Comparison of ENCODE assay signal across 14 cellular contexts in genomic region chr17:73357318-73357717, GRCh38.
"Had no signal": no experiment of that assay in that cellular context is flagged by ENCODE, and none has a peak within 500 bp of the region (broad histone marks: within the 10 kb centered on the region; RNA-seq: fewer than 3 reads in every experiment).

No MANE protein-coding gene starts in this region.

- H3K27ac Mint-ChIP-seq: activated naive CD8-positive, alpha-beta T cell; mesothelial cell of epicardium; T-helper 2 cell treated with Interferon-gamma antibody and Interleukin-4, amounts not matched to agents 5 μg/mL and 100 μg/mL, for 36 hours had no signal

- H3K4me3 ChIP-seq: lower lobe of right lung, right lobe of liver, spleen had no signal

- H3K27me3 Mint-ChIP-seq: activated naive CD8-positive, alpha-beta T cell; naive B cell; stimulated activated naive B cell treated with anti-CD40 and anti-IgM and Interleukin-4, amounts not matched to agents 10 μg/mL and 1 μg/mL and 100 μg/mL, for 72 hours had no signal

- H3K9me3 ChIP-seq: lower lobe of right lung, right lobe of liver, spleen had no signal

- H3K9me3 Mint-ChIP-seq: mesothelial cell of epicardium; naive B cell; stimulated activated naive B cell treated with anti-CD40 and anti-IgM and Interleukin-4, amounts not matched to agents 10 μg/mL and 1 μg/mL and 100 μg/mL, for 72 hours; T-helper 2 cell treated with Interferon-gamma antibody and Interleukin-4, amounts not matched to agents 5 μg/mL and 100 μg/mL, for 36 hours had no signal

- H3K4me1 Mint-ChIP-seq: naive B cell had no signal

- H3K4me3 Mint-ChIP-seq: activated naive CD8-positive, alpha-beta T cell; mesothelial cell of epicardium; stimulated activated naive B cell treated with anti-CD40 and anti-IgM and Interleukin-4, amounts not matched to agents 10 μg/mL and 1 μg/mL and 100 μg/mL, for 72 hours; T-helper 2 cell treated with Interferon-gamma antibody and Interleukin-4, amounts not matched to agents 5 μg/mL and 100 μg/mL, for 36 hours had no signal

- H3K36me3 ChIP-seq: lower lobe of right lung, right lobe of liver, spleen had no signal

- H3K36me3 Mint-ChIP-seq: activated naive CD8-positive, alpha-beta T cell; mesothelial cell of epicardium had no signal

- H3K27me3 ChIP-seq: right lobe of liver, spleen had no signal

- H3K4me1 ChIP-seq: right lobe of liver had no signal

- DNase-seq: activated effector memory CD4-positive, alpha-beta T cell treated with Interleukin-2 at 50 U/mL for 16 hours; activated T-cell treated with anti-CD3 and anti-CD28 coated beads, Interleukin-2, amount 50 U/mL, for 1 hour; foreskin melanocyte; lower lobe of right lung; naive B cell; right lobe of liver; spleen; stimulated activated CD4-positive, alpha-beta T cell treated with anti-CD3 and anti-CD28 coated beads, Interleukin-1b, Interleukin-23, amount 100 ng/mL, for 48 hours; stimulated activated naive B cell treated with anti-CD40 and anti-IgM and Interleukin-4, amounts not matched to agents 10 μg/mL and 1 μg/mL and 100 μg/mL, for 72 hours; SW 1271; trophoblast cell had no signal

- H3K27ac ChIP-seq: lower lobe of right lung, right lobe of liver, spleen had no signal
